ENCODE assay signal across 2 cellular contexts in genomic region chr11:69637956-69638871, GRCh38.
TF ChIP-seq lines count a peak whose summit lies in the region.

No MANE protein-coding gene starts in this region.

TF ChIP-seq in Ishikawa, 13 proteins besides CTCF, POLR2A, EP300 and RAD21 (continued from another document):
- TF ChIP-seq, protein P1, sequence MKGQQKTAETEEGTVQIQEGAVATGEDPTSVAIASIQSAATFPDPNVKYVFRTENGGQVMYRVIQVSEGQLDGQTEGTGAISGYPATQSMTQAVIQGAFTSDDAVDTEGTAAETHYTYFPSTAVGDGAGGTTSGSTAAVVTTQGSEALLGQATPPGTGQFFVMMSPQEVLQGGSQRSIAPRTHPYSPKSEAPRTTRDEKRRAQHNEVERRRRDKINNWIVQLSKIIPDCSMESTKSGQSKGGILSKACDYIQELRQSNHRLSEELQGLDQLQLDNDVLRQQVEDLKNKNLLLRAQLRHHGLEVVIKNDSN (IDR thresholded peaks at IDR 0.05): no peak
- TF ChIP-seq TCF12 (IDR thresholded peaks at IDR 0.05; ENCODE audit: low read depth) (peak; percentile 70), MAX (IDR thresholded peaks at IDR 0.05) (peak; percentile 82), TEAD4 (IDR thresholded peaks at IDR 0.05) (peak; percentile 68), NFIC (IDR thresholded peaks at IDR 0.05) (peak; percentile 74), TAF1 (IDR thresholded peaks at IDR 0.05; ENCODE audit: low read depth) (peak; percentile 49; the same call in 1 of the 2 replicates)

TF ChIP-seq in GM12878, 131 proteins besides CTCF, POLR2A, EP300 and RAD21 (continued from another document):
- TF ChIP-seq, protein P2, sequence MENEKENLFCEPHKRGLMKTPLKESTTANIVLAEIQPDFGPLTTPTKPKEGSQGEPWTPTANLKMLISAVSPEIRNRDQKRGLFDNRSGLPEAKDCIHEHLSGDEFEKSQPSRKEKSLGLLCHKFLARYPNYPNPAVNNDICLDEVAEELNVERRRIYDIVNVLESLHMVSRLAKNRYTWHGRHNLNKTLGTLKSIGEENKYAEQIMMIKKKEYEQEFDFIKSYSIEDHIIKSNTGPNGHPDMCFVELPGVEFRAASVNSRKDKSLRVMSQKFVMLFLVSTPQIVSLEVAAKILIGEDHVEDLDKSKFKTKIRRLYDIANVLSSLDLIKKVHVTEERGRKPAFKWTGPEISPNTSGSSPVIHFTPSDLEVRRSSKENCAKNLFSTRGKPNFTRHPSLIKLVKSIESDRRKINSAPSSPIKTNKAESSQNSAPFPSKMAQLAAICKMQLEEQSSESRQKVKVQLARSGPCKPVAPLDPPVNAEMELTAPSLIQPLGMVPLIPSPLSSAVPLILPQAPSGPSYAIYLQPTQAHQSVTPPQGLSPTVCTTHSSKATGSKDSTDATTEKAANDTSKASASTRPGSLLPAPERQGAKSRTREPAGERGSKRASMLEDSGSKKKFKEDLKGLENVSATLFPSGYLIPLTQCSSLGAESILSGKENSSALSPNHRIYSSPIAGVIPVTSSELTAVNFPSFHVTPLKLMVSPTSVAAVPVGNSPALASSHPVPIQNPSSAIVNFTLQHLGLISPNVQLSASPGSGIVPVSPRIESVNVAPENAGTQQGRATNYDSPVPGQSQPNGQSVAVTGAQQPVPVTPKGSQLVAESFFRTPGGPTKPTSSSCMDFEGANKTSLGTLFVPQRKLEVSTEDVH (IDR thresholded peaks at IDR 0.05; ENCODE audit: low read depth, partially characterized antibody): no peak
- TF ChIP-seq CBX5 (IDR thresholded peaks at IDR 0.05; ENCODE audit: low read depth) (0 out of 2 replicates have a peak, but pooled peaks have one; percentile 21), HDAC6 (IDR thresholded peaks at IDR 0.05; ENCODE audit: unreplicated experiment) (peak; percentile 70)
